ENCODE assay signal across 9 cellular contexts in genomic region chr11:32426819-32427615, GRCh38. TPM values are rescaled to one million over a fixed set of nuclear protein-coding genes. Genes with fewer than 3 reads are reported as not detected.
DNase-seq lines count a peak whose midpoint lies in the region; ATAC-seq and TF ChIP-seq lines count a peak whose summit lies in the region.
"Had no signal": no experiment of that assay in that cellular context is flagged by ENCODE, and none has a peak within 500 bp of the region (broad histone marks: within the 10 kb centered on the region; RNA-seq: fewer than 3 reads in every experiment).

No MANE protein-coding gene starts in this region.

- TF ChIP-seq POLR2A in tibial nerve (IDR thresholded peaks at IDR 0.05) = no peak

- peak overlapping the region; percentile 90 for H3K4me3 Mint-ChIP-seq in nephron progenitor cell
- H3K4me3 Mint-ChIP-seq in activated CD4-positive, alpha-beta memory T cell treated with anti-CD3 and anti-CD28 coated beads for 36 hours = no peak overlapping the region

- no peak for TF ChIP-seq EP300 in tibial nerve (IDR thresholded peaks at IDR 0.05)

- POLR2A ChIA-PET in activated CD4-positive, alpha-beta memory T cell treated with anti-CD3 and anti-CD28 coated beads for 36 hours (lab: Charles Lee) = no interaction called here

- no peaks in the 10 kb centered on the region for H3K9me3 ChIP-seq in cardiac muscle cell (ENCODE audit: low read depth)
- H3K9me3 ChIP-seq in tibial nerve = no peaks in the 10 kb centered on the region

- peaks cover 77% of the 10 kb centered on the region for H3K36me3 Mint-ChIP-seq in nephron progenitor cell (ENCODE audit: low read depth)
- no peaks in the 10 kb centered on the region for H3K36me3 Mint-ChIP-seq in activated CD4-positive, alpha-beta memory T cell treated with anti-CD3 and anti-CD28 coated beads for 36 hours

- peak; percentile 6 for DNase-seq in ELF-1 (ENCODE audit: low read depth, low spot score)
- peak; percentile 86 for DNase-seq in OCI-M1 (lab: John Stamatoyannopoulos, UW)
- DNase-seq in cardiac muscle cell (ENCODE audit: low read depth in 1 of 2, low spot score in 1 of 2) = peak; percentile 45 to 90
- peak; percentile 63 for DNase-seq in nephron progenitor cell
- no peak for DNase-seq in activated CD4-positive, alpha-beta memory T cell treated with anti-CD3 and anti-CD28 coated beads for 36 hours
- DNase-seq in tibial nerve (ENCODE audit: low spot score in 2 of 2) = no peak
- no peak for DNase-seq in A172 (ENCODE audit: low spot score)

- intact Hi-C loops in activated CD4-positive, alpha-beta memory T cell treated with anti-CD3 and anti-CD28 coated beads for 36 hours (cut with micrococcal nuclease) = no loop called here

- H3K4me1 ChIP-seq in cardiac muscle cell (ENCODE audit: low read depth) (no peaks in the 10 kb centered on the region), tibial nerve (peaks cover 0 to 35% (median 0%) of the 10 kb centered on the region in 4 donors)

- TF ChIP-seq CTCF in cardiac muscle cell (IDR thresholded peaks at IDR 0.05; ENCODE audit: low read depth, low read length) (no peak), nephron progenitor cell (IDR thresholded peaks at IDR 0.05) (no peak), tibial nerve (IDR thresholded peaks at IDR 0.05) (no peak)

- 3 to 4% methylated on average over 56 to 59 of the region's 59 CpGs for WGBS in tibial nerve, 2 donors

- CTCF ChIA-PET in activated CD4-positive, alpha-beta memory T cell treated with anti-CD3 and anti-CD28 coated beads for 36 hours (lab: Charles Lee) = no interaction called here

- peaks cover 98% of the 10 kb centered on the region for H3K27me3 Mint-ChIP-seq in nephron progenitor cell (ENCODE audit: low read depth, poor library complexity)
- peaks cover 74% of the 10 kb centered on the region for H3K27me3 Mint-ChIP-seq in activated CD4-positive, alpha-beta memory T cell treated with anti-CD3 and anti-CD28 coated beads for 36 hours

- no peak for ATAC-seq in GM21619 (IDR thresholded peaks at IDR 0.05; ENCODE audit: unreplicated experiment)

- no peak overlapping the region for H3K27ac ChIP-seq in cardiac muscle cell
- no peak overlapping the region for H3K27ac ChIP-seq in tibial nerve

- H3K4me1 Mint-ChIP-seq in nephron progenitor cell = peaks cover 89% of the 10 kb centered on the region
- peaks cover 14% of the 10 kb centered on the region for H3K4me1 Mint-ChIP-seq in activated CD4-positive, alpha-beta memory T cell treated with anti-CD3 and anti-CD28 coated beads for 36 hours (ENCODE audit: low read depth)

- peaks cover 100% of the 10 kb centered on the region for H3K27me3 ChIP-seq in cardiac muscle cell
- peaks cover 2 to 93% of the 10 kb centered on the region in 2 donors for H3K27me3 ChIP-seq in tibial nerve

- H3K36me3 ChIP-seq in cardiac muscle cell (no peaks in the 10 kb centered on the region), tibial nerve (no peaks in the 10 kb centered on the region)

- peak overlapping the region; percentile 61 for H3K27ac Mint-ChIP-seq in nephron progenitor cell
- H3K27ac Mint-ChIP-seq in activated CD4-positive, alpha-beta memory T cell treated with anti-CD3 and anti-CD28 coated beads for 36 hours = no peak overlapping the region

- peak overlapping the region; percentile 29 for H3K4me3 ChIP-seq in cardiac muscle cell
- no peak overlapping the region for H3K4me3 ChIP-seq in tibial nerve

- no peaks in the 10 kb centered on the region for H3K9me3 Mint-ChIP-seq in nephron progenitor cell
- H3K9me3 Mint-ChIP-seq in activated CD4-positive, alpha-beta memory T cell treated with anti-CD3 and anti-CD28 coated beads for 36 hours = no peaks in the 10 kb centered on the region

RNA-seq across cellular contexts. Expression of gene WT1, which starts 8.3 kb away (rescaled TPM):
- total RNA-seq in cardiac muscle cell (5.0 and 5.2 TPM in 2 replicates), tibial nerve (not detected)
- 0.70 and 3.0 TPM in 2 replicates for polyA plus RNA-seq in cardiac muscle cell
- total RNA-seq in activated CD4-positive, alpha-beta memory T cell treated with anti-CD3 and anti-CD28 coated beads for 36 hours = not detected
- total RNA-seq in A172 (2014; rRNA removed; shearing (Covaris generic)) = 1.9 and 6.4 TPM in 2 replicates
- polyA plus RNA-seq: keratinocyte had no signal

Comparison
In these comparisons a context has a peak if more than half of its experiments do, and no peak if none do; other contexts are left out.
1. DNase-seq: peak in ELF-1 (single experiment), OCI-M1 (single experiment), cardiac muscle cell (2 of 2) and nephron progenitor cell (single experiment); none in activated CD4-positive, alpha-beta memory T cell treated with anti-CD3 and anti-CD28 coated beads for 36 hours (single experiment), tibial nerve (0 of 2) and A172 (single experiment).